Comparison of ENCODE assay signal across 9 cellular contexts in genomic region chr10:74977913-74978847, GRCh38.
DNase-seq lines count a peak whose midpoint lies in the region; ATAC-seq and TF ChIP-seq lines count a peak whose summit lies in the region.
"Had no signal": no experiment of that assay in that cellular context is flagged by ENCODE, and none has a peak within 500 bp of the region (broad histone marks: within the 10 kb centered on the region; RNA-seq: fewer than 3 reads in every experiment).

No MANE protein-coding gene starts in this region.

- no peak overlapping the region for H2AK5ac ChIP-seq in mesenchymal stem cell (ENCODE audit: low read length, severe bottlenecking)

- H3K4me2 ChIP-seq in mesenchymal stem cell (ENCODE audit: low read length, poor library complexity, severe bottlenecking): no peak overlapping the region

- TF ChIP-seq CTCF in adrenal gland (IDR thresholded peaks at IDR 0.05) (no peak), uterus (IDR thresholded peaks at IDR 0.05) (no peak)

- no peak overlapping the region for H3K27ac ChIP-seq in CD4-positive, CD25-positive, alpha-beta regulatory T cell (ENCODE audit: insufficient read depth, low read length, poor library complexity, severe bottlenecking)
- no peak overlapping the region for H3K27ac ChIP-seq in mesenchymal stem cell (ENCODE audit: low read length, poor library complexity, severe bottlenecking)
- no peak overlapping the region for H3K27ac ChIP-seq in adrenal gland
- H3K27ac ChIP-seq in uterus: no peak overlapping the region

- no peak overlapping the region for H3K14ac ChIP-seq in mesenchymal stem cell (ENCODE audit: low read length in 2 of 2)

- no peak for TF ChIP-seq POLR2A in adrenal gland (IDR thresholded peaks at IDR 0.05)
- no peak for TF ChIP-seq POLR2A in uterus (IDR thresholded peaks at IDR 0.05)

- no peak overlapping the region for H4K8ac ChIP-seq in mesenchymal stem cell (ENCODE audit: low read length)

- no peak overlapping the region for H3K18ac ChIP-seq in mesenchymal stem cell (ENCODE audit: low read depth in 1 of 2, low read length in 2 of 2)

- H3K9me3 Mint-ChIP-seq in CD4-positive, CD25-positive, alpha-beta regulatory T cell: no peaks in the 10 kb centered on the region
- no peaks in the 10 kb centered on the region for H3K9me3 Mint-ChIP-seq in activated CD8-positive, alpha-beta T cell treated with anti-CD3 and anti-CD28 coated beads, Interleukin-2, amount 10 ng/mL, durations not matched to agents 7 days and 5 days (ENCODE audit: insufficient read depth)
- H3K9me3 Mint-ChIP-seq: nephron had no signal

- no peak overlapping the region for H3K9ac ChIP-seq in mesenchymal stem cell (ENCODE audit: low read length)

- peaks cover 30% of the 10 kb centered on the region for H3K36me3 ChIP-seq in CD4-positive, CD25-positive, alpha-beta regulatory T cell (ENCODE audit: control insufficient read depth, insufficient read depth, low read length)
- peaks cover 14 to 80% of the 10 kb centered on the region in 2 experiments for H3K36me3 ChIP-seq in mesenchymal stem cell (ENCODE audit: control insufficient read depth in 1 of 2, insufficient read depth in 2 of 2, low read depth in 1 of 2, low read length in 2 of 2)
- H3K36me3 ChIP-seq in adrenal gland (replicated peaks in 1 of 2): peaks cover 0 to 13% of the 10 kb centered on the region in 2 donors
- no peaks in the 10 kb centered on the region for H3K36me3 ChIP-seq in uterus

- no peak overlapping the region for H2BK15ac ChIP-seq in mesenchymal stem cell (ENCODE audit: low read depth, poor library complexity, severe bottlenecking)

- H2BK5ac ChIP-seq in mesenchymal stem cell (ENCODE audit: low read depth, low read length, poor library complexity, severe bottlenecking): no peak overlapping the region

- peaks cover 18% of the 10 kb centered on the region for H3K4me1 ChIP-seq in CD4-positive, CD25-positive, alpha-beta regulatory T cell (ENCODE audit: control insufficient read depth, insufficient read depth, low read length, poor library complexity, severe bottlenecking)
- H3K4me1 ChIP-seq in mesenchymal stem cell (ENCODE audit: control insufficient read depth, insufficient read depth, low read depth, low read length): no peaks in the 10 kb centered on the region
- H3K4me1 ChIP-seq in adrenal gland (replicated peaks in 1 of 2): no peaks in the 10 kb centered on the region
- H3K4me1 ChIP-seq in uterus: peaks cover 0 to 6% of the 10 kb centered on the region in 2 donors

- POLR2A ChIA-PET in activated CD8-positive, alpha-beta T cell treated with anti-CD3 and anti-CD28 coated beads, Interleukin-2, amount 10 ng/mL, durations not matched to agents 7 days and 5 days (lab: Charles Lee): interaction anchor here (0.7 to 2.5 kb wide), 3 partner anchors 10 to 152 kb away, joined by 3 to 11 read pairs (median 5); partner anchors contain the start of gene KAT6B

- H3K27ac Mint-ChIP-seq in CD4-positive, CD25-positive, alpha-beta regulatory T cell: peak overlapping the region in 2 of 3 donors; percentile 21 to 51
- peak overlapping the region; percentile 44 for H3K27ac Mint-ChIP-seq in activated CD8-positive, alpha-beta T cell treated with anti-CD3 and anti-CD28 coated beads, Interleukin-2, amount 10 ng/mL, durations not matched to agents 7 days and 5 days
- H3K27ac Mint-ChIP-seq: nephron had no signal

- peaks cover 17 to 31% (median 30%) of the 10 kb centered on the region in 4 donors for H3K4me1 Mint-ChIP-seq in CD4-positive, CD25-positive, alpha-beta regulatory T cell
- H3K4me1 Mint-ChIP-seq in activated CD8-positive, alpha-beta T cell treated with anti-CD3 and anti-CD28 coated beads, Interleukin-2, amount 10 ng/mL, durations not matched to agents 7 days and 5 days (ENCODE audit: low read depth): peaks cover 53% of the 10 kb centered on the region

- peak; percentile 47 to 70 for ATAC-seq in CD4-positive, CD25-positive, alpha-beta regulatory T cell (ENCODE audit: low read depth in 2 of 2)
- peak; percentile 76 for ATAC-seq in HG03066 (IDR thresholded peaks at IDR 0.05; ENCODE audit: low read depth, unreplicated experiment)
- peak; percentile 90 for ATAC-seq in activated CD8-positive, alpha-beta T cell treated with anti-CD3 and anti-CD28 coated beads, Interleukin-2, amount 10 ng/mL, durations not matched to agents 7 days and 5 days

- DNase-seq in CD4-positive, CD25-positive, alpha-beta regulatory T cell: peak; percentile 2 to 78 (median 33)
- peak; percentile 27 for DNase-seq in GM19238 (ENCODE audit: insufficient read length, low spot score)
- peak; percentile 78 for DNase-seq in activated CD8-positive, alpha-beta T cell treated with anti-CD3 and anti-CD28 coated beads, Interleukin-2, amount 10 ng/mL, durations not matched to agents 7 days and 5 days
- no peak for DNase-seq in mesenchymal stem cell
- DNase-seq in adrenal gland: no peak
- DNase-seq in NCI-H226: no peak
- no peak for DNase-seq in uterus

- peak overlapping the region; percentile 22 for H3K4me3 ChIP-seq in CD4-positive, CD25-positive, alpha-beta regulatory T cell (ENCODE audit: low read depth, low read length)
- H3K4me3 ChIP-seq in mesenchymal stem cell (ENCODE audit: insufficient read depth in 1 of 2, low read depth in 1 of 2, low read length in 2 of 2) (no peak overlapping the region), adrenal gland (no peak overlapping the region), uterus (no peak overlapping the region)

- 90% methylated on average over 5 of the region's 8 CpGs for WGBS in mesenchymal stem cell
- WGBS in adrenal gland, 4 donors: 80 to 83% (median 81%) methylated on average over 8 of the region's 8 CpGs

- peaks cover 2% of the 10 kb centered on the region for H3K79me1 ChIP-seq in mesenchymal stem cell (replicated peaks; ENCODE audit: low read length, poor library complexity, severe bottlenecking)

- H3K4me3 Mint-ChIP-seq in CD4-positive, CD25-positive, alpha-beta regulatory T cell: peak overlapping the region in 1 of 4 donors; percentile 2
- H3K4me3 Mint-ChIP-seq in activated CD8-positive, alpha-beta T cell treated with anti-CD3 and anti-CD28 coated beads, Interleukin-2, amount 10 ng/mL, durations not matched to agents 7 days and 5 days: peak overlapping the region; percentile 62
- H3K4me3 Mint-ChIP-seq: nephron had no signal

- intact Hi-C loops in adrenal gland (cut with DNase I) (no loop called here), uterus (cut with DNase I; ENCODE audit: low total_unique reads) (no loop called here)

- H3K23ac ChIP-seq in mesenchymal stem cell (ENCODE audit: low read length in 2 of 2): no peak overlapping the region

- H4K91ac ChIP-seq in mesenchymal stem cell (ENCODE audit: low read length): no peak overlapping the region

- peaks cover 51% of the 10 kb centered on the region for H3K36me3 Mint-ChIP-seq in CD4-positive, CD25-positive, alpha-beta regulatory T cell
- H3K36me3 Mint-ChIP-seq in activated CD8-positive, alpha-beta T cell treated with anti-CD3 and anti-CD28 coated beads, Interleukin-2, amount 10 ng/mL, durations not matched to agents 7 days and 5 days (ENCODE audit: low read depth): peaks cover 51% of the 10 kb centered on the region

- no peak overlapping the region for H2AFZ ChIP-seq in mesenchymal stem cell (ENCODE audit: low read depth, low read length)

- H3K4ac ChIP-seq in mesenchymal stem cell (ENCODE audit: low read depth in 1 of 2, low read length in 2 of 2): no peak overlapping the region

- H3K27me3 ChIP-seq in CD4-positive, CD25-positive, alpha-beta regulatory T cell (ENCODE audit: control insufficient read depth, insufficient read depth, low read length): no peaks in the 10 kb centered on the region
- H3K27me3 ChIP-seq in mesenchymal stem cell (ENCODE audit: control insufficient read depth in 1 of 2, insufficient read depth in 1 of 2, low read length in 2 of 2): no peaks in the 10 kb centered on the region
- H3K27me3 ChIP-seq in adrenal gland: no peaks in the 10 kb centered on the region
- no peaks in the 10 kb centered on the region for H3K27me3 ChIP-seq in uterus

- H2BK12ac ChIP-seq in mesenchymal stem cell (ENCODE audit: low read length in 2 of 2): no peak overlapping the region

- no peaks in the 10 kb centered on the region for H3K9me3 ChIP-seq in CD4-positive, CD25-positive, alpha-beta regulatory T cell (ENCODE audit: control insufficient read depth in 2 of 2, low read length in 2 of 2)
- H3K9me3 ChIP-seq in mesenchymal stem cell (ENCODE audit: control insufficient read depth, low read length) (no peaks in the 10 kb centered on the region), adrenal gland (replicated peaks in 1 of 3) (no peaks in the 10 kb centered on the region), uterus (no peaks in the 10 kb centered on the region)

- CTCF ChIA-PET in activated CD8-positive, alpha-beta T cell treated with anti-CD3 and anti-CD28 coated beads, Interleukin-2, amount 10 ng/mL, durations not matched to agents 7 days and 5 days (lab: Charles Lee): interaction anchor here (0.6 to 3.0 kb wide), 7 partner anchors 9 to 512 kb away, joined by 3 to 15 read pairs (median 6); no protein-coding TSS in a partner anchor

- H3K27me3 Mint-ChIP-seq in CD4-positive, CD25-positive, alpha-beta regulatory T cell: no peaks in the 10 kb centered on the region
- H3K27me3 Mint-ChIP-seq in activated CD8-positive, alpha-beta T cell treated with anti-CD3 and anti-CD28 coated beads, Interleukin-2, amount 10 ng/mL, durations not matched to agents 7 days and 5 days (ENCODE audit: low read depth): no peaks in the 10 kb centered on the region

- no peak overlapping the region for H2BK120ac ChIP-seq in mesenchymal stem cell (ENCODE audit: low read depth, low read length)

Comparison
In these comparisons a context has a peak if more than half of its experiments do, and no peak if none do; other contexts are left out.
1. DNase-seq: peak in CD4-positive, CD25-positive, alpha-beta regulatory T cell (3 of 3), GM19238 (single experiment) and activated CD8-positive, alpha-beta T cell treated with anti-CD3 and anti-CD28 coated beads, Interleukin-2, amount 10 ng/mL, durations not matched to agents 7 days and 5 days (single experiment); none in mesenchymal stem cell (single experiment), adrenal gland (0 of 7), NCI-H226 (single experiment) and uterus (0 of 2).
2. Peak in every context shown above with its lines, with median percentiles within 50 percentile points of each other: ATAC-seq.